ENCODE assay signal across 22 cellular contexts in the genomic region with DNA sequence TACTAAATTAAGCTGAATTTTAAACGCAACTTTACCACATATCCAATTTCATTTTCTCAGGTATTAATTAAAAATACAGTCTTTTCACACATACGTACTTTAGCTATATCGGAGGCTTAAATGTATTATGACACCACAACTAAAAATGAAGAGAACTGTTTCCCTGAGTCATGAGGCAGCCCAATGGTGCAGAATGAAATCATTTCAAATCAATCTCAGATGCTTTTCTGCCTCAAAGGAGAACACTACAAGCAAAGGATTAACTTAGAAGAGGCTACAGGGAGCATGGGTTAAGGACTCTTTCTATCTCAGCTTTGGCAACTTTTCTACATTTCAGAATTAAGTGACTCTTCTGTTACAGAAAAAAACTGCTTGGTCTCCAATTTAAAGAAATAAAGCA.
A peak's percentile ranks its signal among the peaks of the same experiment; 100 is the strongest.
DNase-seq lines count a peak whose midpoint lies in the region; ATAC-seq and TF ChIP-seq lines count a peak whose summit lies in the region.
"Had no signal": no experiment of that assay in that cellular context is flagged by ENCODE, and none has a peak within 500 bp of the region (broad histone marks: within the 10 kb centered on the region; RNA-seq: fewer than 3 reads in every experiment).

No MANE protein-coding gene starts in this region.

- no peak for TF ChIP-seq CTCF in AG10803 (conservative IDR thresholded peaks at IDR 0.05; ENCODE audit: low read length)

- H3K4me3 ChIP-seq in AG10803 (ENCODE audit: low read length) (no peak overlapping the region), adipocyte (ENCODE audit: low read length) (no peak overlapping the region), skeletal muscle cell (ENCODE audit: low read depth, low read length) (no peak overlapping the region)
- H3K4me3 ChIP-seq: BLaER1 treated with 17β-estradiol and CSF1 and Interleukin-3, amounts not matched to agents 10 nM and 100 nM; Peyer's patch; SJSA1 had no signal

- DNase-seq in AG10803 (ENCODE audit: low read depth) (peak; percentile 66), adipocyte (ENCODE audit: low read depth) (peak; percentile 25), fibroblast of peridontal ligament (ENCODE audit: extremely low read depth) (peak; percentile 80), skeletal muscle cell (ENCODE audit: low read depth) (peak; percentile 22), DMS 273 treated with DMSO at 0.1 percent for 48 hours (lab: John Stamatoyannopoulos, UW) (no peak), iPS-NIHi11 (ENCODE audit: low spot score) (no peak)
- DNase-seq: CD8-positive, alpha-beta memory T cell; DMS79 treated with DMSO at 0.1 percent for 48 hours; H9; Karpas-422; MM.1S; NCI-H1092 treated with DMSO at 0.1 percent for 48 hours; NCI-H146; NCI-H2081; NCI-H2171 treated with DMSO at 0.1 percent for 48 hours; NCI-H446; NCI-H69; NK-92 treated with Interleukin-12 subunit alpha and Interleukin-12 subunit beta, amount 100 ng/mL, for 24 hours; Peyer's patch had no signal

- no peaks in the 10 kb centered on the region for H3K36me3 ChIP-seq in adipocyte (ENCODE audit: control insufficient read depth, insufficient read depth, low read length, severe bottlenecking)
- H3K36me3 ChIP-seq: BLaER1 treated with 17β-estradiol and CSF1 and Interleukin-3, amounts not matched to agents 10 nM and 100 nM; Peyer's patch; SJSA1 had no signal

- ATAC-seq in GM18868 (IDR thresholded peaks at IDR 0.05; ENCODE audit: unreplicated experiment) = no peak

- H3K9me3 ChIP-seq in adipocyte (ENCODE audit: control insufficient read depth, low read length) = no peaks in the 10 kb centered on the region
- H3K9me3 ChIP-seq: BLaER1 treated with 17β-estradiol and CSF1 and Interleukin-3, amounts not matched to agents 10 nM and 100 nM; Peyer's patch; SJSA1 had no signal

- H3K9ac ChIP-seq in adipocyte (ENCODE audit: low read length) = peak overlapping the region; percentile 19
- H3K9ac ChIP-seq: BLaER1 treated with 17β-estradiol and CSF1 and Interleukin-3, amounts not matched to agents 10 nM and 100 nM had no signal

- H3K27me3 ChIP-seq in adipocyte (replicated peaks; ENCODE audit: control insufficient read depth, insufficient read depth, low read length) = no peaks in the 10 kb centered on the region
- H3K27me3 ChIP-seq: BLaER1 treated with 17β-estradiol and CSF1 and Interleukin-3, amounts not matched to agents 10 nM and 100 nM; Peyer's patch; SJSA1 had no signal

- H3K4me1 ChIP-seq in adipocyte (ENCODE audit: control insufficient read depth, insufficient read depth, low read length) = peaks cover 19% of the 10 kb centered on the region
- H3K4me1 ChIP-seq: Peyer's patch had no signal

Comparison
In these comparisons a context has a peak if more than half of its experiments do, and no peak if none do; other contexts are left out.
1. DNase-seq: peak in AG10803 (single experiment), adipocyte (single experiment), fibroblast of peridontal ligament (single experiment) and skeletal muscle cell (single experiment); none in DMS 273 treated with DMSO at 0.1 percent for 48 hours (single experiment) and iPS-NIHi11 (single experiment).